In the genomic region with DNA sequence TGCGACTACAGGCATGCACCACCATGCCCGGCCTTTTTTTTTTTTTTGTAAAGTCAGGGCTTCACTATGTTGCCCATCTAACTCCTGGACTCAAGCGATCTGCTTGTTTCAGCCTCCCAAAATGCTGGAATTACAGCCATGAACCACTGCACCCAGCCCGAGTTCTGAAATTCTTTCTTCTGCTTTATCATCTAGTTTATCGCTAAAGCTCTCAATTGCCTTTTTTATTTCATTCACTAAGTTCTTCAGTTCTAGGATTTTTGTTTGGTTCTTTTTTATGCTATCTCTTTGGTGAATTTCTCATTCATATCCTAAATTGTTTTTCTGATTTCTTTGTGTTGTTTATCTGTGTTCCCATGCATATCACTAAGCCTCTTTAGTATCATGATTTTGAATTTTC, we compare ENCODE assay signal across 30 cellular contexts.
"Had no signal": no experiment of that assay in that cellular context is flagged by ENCODE, and none has a peak within 500 bp of the region (broad histone marks: within the 10 kb centered on the region; RNA-seq: fewer than 3 reads in every experiment).

No MANE protein-coding gene starts in this region.

- H3K36me3 ChIP-seq: prostate gland, uterus had no signal

- DNase-seq: hypothalamus; immature natural killer cell; kidney; left colon; left lung; lower lobe of right lung; mammary epithelial cell; mesenchymal stem cell; naive thymus-derived CD8-positive, alpha-beta T cell; nucleus accumbens; pancreas; retina; right cardiac atrium; sigmoid colon; small intestine; spleen; stimulated activated CD4-positive, alpha-beta T cell treated with anti-CD3 and anti-CD28 coated beads, Interleukin-1b, Interleukin-23, amount 100 ng/mL, for 48 hours; stimulated activated CD4-positive, alpha-beta T cell treated with anti-CD3 and anti-CD28 coated beads, Interleukin-2, amount 100 ng/mL, for 48 hours; stimulated activated CD4-positive, alpha-beta T cell treated with anti-CD3 and anti-CD28 coated beads, Interleukin-4, amount 100 ng/mL, for 4 hours; stimulated activated CD8-positive, alpha-beta memory T cell treated with anti-CD3 and anti-CD28 coated beads, Interleukin-4, amount 100 ng/mL, for 48 hours; stimulated activated naive CD4-positive, alpha-beta T cell treated with Interleukin-2 at 50 U/mL for 16 hours; stimulated activated naive CD8-positive, alpha-beta T cell treated with anti-CD3 and anti-CD28 coated beads, Interleukin-15, amount 100 ng/mL, for 72 hours; substantia nigra; uterus had no signal

- H3K27ac Mint-ChIP-seq: immature natural killer cell; nephron; stimulated activated memory B cell treated with anti-CD40 and anti-IgM and Interleukin-4, amounts not matched to agents 10 μg/mL and 1 μg/mL and 100 μg/mL, for 72 hours; stimulated activated naive CD8-positive, alpha-beta T cell treated with anti-CD3 and anti-CD28 coated beads, Interleukin-15, amount 100 ng/mL, for 72 hours; type B pancreatic cell had no signal

- H3K4me1 Mint-ChIP-seq: nephron; stimulated activated memory B cell treated with anti-CD40 and anti-IgM and Interleukin-4, amounts not matched to agents 10 μg/mL and 1 μg/mL and 100 μg/mL, for 72 hours had no signal

- H3K4me1 ChIP-seq: pancreas, prostate gland, uterus had no signal

- H3K9me3 ChIP-seq: lower lobe of right lung, pancreas, prostate gland, sigmoid colon, tibial nerve, uterus had no signal

- H3K27ac ChIP-seq: left lung, lower lobe of right lung, pancreas, prostate gland, sigmoid colon, spleen, tibial nerve, uterus had no signal

- H3K4me3 Mint-ChIP-seq: immature natural killer cell; naive thymus-derived CD8-positive, alpha-beta T cell; nephron; neural crest cell; stimulated activated memory B cell treated with anti-CD40 and anti-IgM and Interleukin-4, amounts not matched to agents 10 μg/mL and 1 μg/mL and 100 μg/mL, for 72 hours; stimulated activated naive CD8-positive, alpha-beta T cell treated with anti-CD3 and anti-CD28 coated beads, Interleukin-15, amount 100 ng/mL, for 72 hours; type B pancreatic cell had no signal

- H3K27me3 Mint-ChIP-seq: naive thymus-derived CD8-positive, alpha-beta T cell; stimulated activated memory B cell treated with anti-CD40 and anti-IgM and Interleukin-4, amounts not matched to agents 10 μg/mL and 1 μg/mL and 100 μg/mL, for 72 hours; stimulated activated naive CD8-positive, alpha-beta T cell treated with anti-CD3 and anti-CD28 coated beads, Interleukin-15, amount 100 ng/mL, for 72 hours; type B pancreatic cell had no signal

- H3K27me3 ChIP-seq: left lung, pancreas, sigmoid colon, spleen, tibial nerve, uterus had no signal

- H3K4me3 ChIP-seq: left lung, lower lobe of right lung, pancreas, prostate gland, sigmoid colon, spleen, tibial nerve, uterus had no signal
